Comparison of ENCODE assay signal across 8 cellular contexts in the genomic region with DNA sequence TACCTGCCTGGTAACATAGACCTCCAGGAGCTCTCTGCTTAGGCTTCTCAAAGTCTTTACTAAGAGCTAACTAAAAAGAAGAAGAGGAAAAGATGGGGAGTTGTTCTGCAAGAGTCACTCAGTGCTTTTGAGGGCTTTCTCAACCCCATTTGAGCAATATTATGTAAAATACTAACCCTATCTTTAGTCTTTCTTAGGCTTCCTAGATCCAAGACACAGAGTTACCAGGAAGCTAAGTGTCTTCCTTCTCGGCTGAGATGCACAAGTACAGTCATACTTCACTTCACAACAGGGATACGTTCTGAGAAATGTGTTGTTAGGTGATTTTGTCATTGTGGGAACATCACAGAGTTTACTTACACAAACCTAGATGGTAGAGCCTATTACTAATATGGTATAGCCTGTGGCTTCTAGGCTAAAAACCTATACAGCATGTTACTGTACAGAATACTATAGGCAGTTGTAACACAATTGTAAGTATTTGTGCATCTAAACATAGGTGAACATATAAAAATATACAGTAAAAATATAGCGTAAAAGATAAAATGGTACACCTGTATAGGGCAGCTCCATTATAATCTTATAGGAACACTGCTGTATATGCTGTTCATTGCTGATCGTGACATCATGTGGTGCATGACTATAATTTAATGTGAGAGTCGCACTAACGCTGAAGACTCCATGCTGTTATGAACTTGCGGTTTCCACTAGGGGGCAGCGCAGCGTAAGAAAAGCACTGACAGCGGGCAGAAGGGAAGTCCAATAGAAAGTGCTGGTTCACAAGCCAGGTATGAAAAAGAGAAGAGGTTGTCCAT. TPM values are rescaled to one million over a fixed set of nuclear protein-coding genes. Genes with fewer than 3 reads are reported as not detected.
DNase-seq lines count a peak whose midpoint lies in the region; ATAC-seq and TF ChIP-seq lines count a peak whose summit lies in the region.

No MANE protein-coding gene starts in this region.

- DNase-seq in GM10266 (ENCODE audit: extremely low spot score): peak; percentile 63
- DNase-seq in NCI-H1092 (lab: John Stamatoyannopoulos, UW): peak; percentile 35
- peak; percentile 77 for DNase-seq in SKM-1 (lab: John Stamatoyannopoulos, UW; ENCODE audit: unreplicated experiment)
- DNase-seq in activated naive CD4-positive, alpha-beta T cell treated with anti-CD3 and anti-CD28 coated beads, Interleukin-2, amount 50 U/mL, for 16 hours: peak; percentile 87
- peak; percentile 69 to 93 (median 86) for DNase-seq in head of caudate nucleus
- peak; percentile 95 for DNase-seq in posterior vena cava (ENCODE audit: low spot score)
- DNase-seq in uterus: peak; percentile 86 to 87

- intact Hi-C loops in head of caudate nucleus (cut with DNase I) (loop anchor here (5.0 to 10.0 kb wide), 2 partner anchors 97 to 379 kb away; no protein-coding TSS in a partner anchor), posterior vena cava (cut with DNase I) (loop anchor here (5.0 to 10.0 kb wide), 4 partner anchors 97 to 389 kb away; no protein-coding TSS in a partner anchor), uterus (cut with DNase I; ENCODE audit: low total_unique reads) (loop anchor here (5.0 to 10.0 kb wide), 2 partner anchors 97 to 369 kb away; partner anchors contain the start of gene CH25H)

- H3K27ac ChIP-seq in uterus: no peak overlapping the region

- no peaks in the 10 kb centered on the region for H3K36me3 ChIP-seq in uterus

- H3K4me3 ChIP-seq in uterus: no peak overlapping the region

- TF ChIP-seq CTCF in GM10266 (IDR thresholded peaks at IDR 0.05; ENCODE audit: control insufficient read depth, insufficient read depth, low read depth, missing control alignments): peak; percentile 94
- peak; percentile 77 to 91 (median 87) for TF ChIP-seq CTCF in uterus (IDR thresholded peaks at IDR 0.05)

- no peaks in the 10 kb centered on the region for H3K27me3 ChIP-seq in uterus

- no peaks in the 10 kb centered on the region for H3K4me1 ChIP-seq in uterus

- ATAC-seq in HG02571 (IDR thresholded peaks at IDR 0.05; ENCODE audit: unreplicated experiment): peak; percentile 77

- no peak for TF ChIP-seq POLR2A in uterus (IDR thresholded peaks at IDR 0.05)

- H3K9me3 ChIP-seq in uterus: no peaks in the 10 kb centered on the region

RNA-seq across cellular contexts. Expression of gene ANKRD22, which starts 16.3 kb away (rescaled TPM):
- total RNA-seq in posterior vena cava (under 1 TPM; 0.28 to 0.33 TPM), uterus (under 1 TPM in 1 of 4 donors, not detected in 3; 0.48 TPM)

RNA-seq across cellular contexts. Expression of gene LIPM, which starts 32.8 kb away (rescaled TPM):
- not detected for total RNA-seq in posterior vena cava
- not detected for total RNA-seq in uterus

RNA-seq across cellular contexts. Expression of gene STAMBPL1, which starts 44.7 kb away (rescaled TPM):
- 1 to 10 TPM; 4.4 to 6.0 TPM for total RNA-seq in posterior vena cava
- total RNA-seq in uterus: 10 to 100 TPM in 1 of 4 donors, 1 to 10 TPM in 3; 3.8 to 23.6 (median 6.5) TPM

Comparison
In these comparisons a context has a peak if more than half of its experiments do, and no peak if none do; other contexts are left out.
1. DNase-seq: peak in every context shown above with its lines; median percentile 95 in posterior vena cava; 87 in activated naive CD4-positive, alpha-beta T cell treated with anti-CD3 and anti-CD28 coated beads, Interleukin-2, amount 50 U/mL, for 16 hours; 86 in uterus; 86 in head of caudate nucleus; 77 in SKM-1; 63 in GM10266; 35 in NCI-H1092.